In the genomic region with DNA sequence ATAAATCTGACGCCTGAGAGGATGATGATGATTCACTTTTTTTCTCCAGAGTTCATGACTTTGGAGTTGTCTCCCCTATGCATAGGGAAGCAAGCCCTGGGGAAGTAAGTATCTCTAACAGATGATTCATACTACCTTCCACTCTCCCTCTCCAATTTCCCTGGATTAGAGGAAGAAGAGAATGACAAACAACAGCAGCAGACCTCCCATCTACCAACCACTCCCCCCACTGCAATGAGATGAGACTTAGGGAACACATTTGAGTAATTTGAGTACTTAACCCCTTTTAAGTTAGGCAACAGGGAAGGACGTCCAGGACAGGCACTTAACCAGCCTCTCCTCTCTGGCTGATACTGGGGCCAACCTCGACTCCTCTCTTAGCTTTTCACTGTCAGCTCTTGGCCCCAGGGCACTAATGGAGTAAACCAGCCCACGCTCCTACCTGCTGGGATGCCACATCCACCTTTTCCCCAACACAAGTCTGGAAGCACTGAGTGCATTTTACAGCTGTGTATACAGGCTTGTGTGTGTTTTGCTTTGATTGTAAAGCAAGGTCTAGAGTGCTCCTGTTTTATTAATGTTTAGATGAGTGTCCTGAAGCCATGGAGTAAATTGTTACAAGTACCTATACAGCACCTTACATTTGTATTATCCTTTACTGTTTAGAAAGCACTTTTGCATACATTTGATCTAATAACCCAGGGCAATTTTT, we compare ENCODE assay signal across 12 cellular contexts.
A peak's percentile ranks its signal among the peaks of the same experiment; 100 is the strongest.
DNase-seq lines count a peak whose midpoint lies in the region; ATAC-seq and TF ChIP-seq lines count a peak whose summit lies in the region.
"Had no signal": no experiment of that assay in that cellular context is flagged by ENCODE, and none has a peak within 500 bp of the region (broad histone marks: within the 10 kb centered on the region; RNA-seq: fewer than 3 reads in every experiment).

No MANE protein-coding gene starts in this region.

- TF ChIP-seq CTCF in brain (conservative IDR thresholded peaks at IDR 0.05): no peak

- peak overlapping the region in 4 of 5 experiments; percentile 36 to 84 (median 67) for H3K27ac Mint-ChIP-seq in brain
- H3K27ac Mint-ChIP-seq: effector memory CD8-positive, alpha-beta T cell had no signal

- peak overlapping the region in 1 of 5 experiments; percentile 28 for H3K4me3 Mint-ChIP-seq in brain
- H3K4me3 Mint-ChIP-seq: effector memory CD8-positive, alpha-beta T cell had no signal

- peaks cover 83% of the 10 kb centered on the region for H3K4me1 Mint-ChIP-seq in brain

- ATAC-seq in GM18517 (IDR thresholded peaks at IDR 0.05; ENCODE audit: unreplicated experiment): no peak
- ATAC-seq: effector memory CD8-positive, alpha-beta T cell had no signal

- no peaks in the 10 kb centered on the region for H3K36me3 Mint-ChIP-seq in brain

- in situ Hi-C loops in Caki2 (cut with HindIII; ENCODE audit: low pct_unique_long_range_greater_than_20kb, low sequenced_read_pairs): no loop called here

- H3K27me3 Mint-ChIP-seq in brain: no peaks in the 10 kb centered on the region

- peaks cover 2 to 6% (median 5%) of the 10 kb centered on the region in 5 experiments for H3K9me3 Mint-ChIP-seq in brain

- DNase-seq in Caki2 (ENCODE audit: low read depth) (peak; percentile 27), MV-4-11 (lab: John Stamatoyannopoulos, UW) (peak; percentile 30), myocyte (ENCODE audit: low read depth) (peak; percentile 48), midbrain (lab: John Stamatoyannopoulos, UW) (no peak)
- DNase-seq in NK-92 treated with Interleukin-12 subunit alpha and Interleukin-12 subunit beta, amount 100 ng/mL, for 24 hours (lab: John Stamatoyannopoulos, UW): no peak
- DNase-seq in stimulated activated naive CD4-positive, alpha-beta T cell treated with Interleukin-2 at 50 U/mL for 16 hours (lab: John Stamatoyannopoulos, UW): no peak
- DNase-seq: activated T-cell treated with anti-CD3 and anti-CD28 coated beads, Interleukin-2, amount 50 U/mL, for 48 hours; effector memory CD8-positive, alpha-beta T cell; GDM1; NCI-H1694 treated with DMSO at 0.1 percent for 48 hours had no signal

Comparison
In these comparisons a context has a peak if more than half of its experiments do, and no peak if none do; other contexts are left out.
1. DNase-seq: peak in Caki2 (single experiment), MV-4-11 (single experiment) and myocyte (single experiment); none in NK-92 treated with Interleukin-12 subunit alpha and Interleukin-12 subunit beta, amount 100 ng/mL, for 24 hours (single experiment), midbrain (single experiment) and stimulated activated naive CD4-positive, alpha-beta T cell treated with Interleukin-2 at 50 U/mL for 16 hours (single experiment).